In genomic region chr7:101668726-101669125, GRCh38 we compare ENCODE assay signal across 23 cellular contexts. TPM values are rescaled to one million over a fixed set of nuclear protein-coding genes. Genes with fewer than 3 reads are reported as not detected.
DNase-seq lines count a peak whose midpoint lies in the region; ATAC-seq and TF ChIP-seq lines count a peak whose summit lies in the region.
"Had no signal": no experiment of that assay in that cellular context is flagged by ENCODE, and none has a peak within 500 bp of the region (broad histone marks: within the 10 kb centered on the region; RNA-seq: fewer than 3 reads in every experiment).

No MANE protein-coding gene starts in this region.

- H3K9me3 ChIP-seq in HEK293 (ENCODE audit: control insufficient read depth, insufficient read depth, low read depth, low read length) (no peaks in the 10 kb centered on the region), neural progenitor cell (ENCODE audit: low read depth) (no peaks in the 10 kb centered on the region)
- H3K9me3 ChIP-seq: BE2C had no signal

- POLR2A ChIA-PET in HEK293 (lab: Yijun Ruan, JAX), result no interaction called here

- H3K27me3 ChIP-seq in neural progenitor cell, result no peaks in the 10 kb centered on the region
- H3K27me3 ChIP-seq: BE2C, BLaER1 had no signal

- no peaks in the 10 kb centered on the region for H4K20me1 ChIP-seq in neural progenitor cell (ENCODE audit: low read depth)
- H4K20me1 ChIP-seq: BLaER1 had no signal

- H3K4me1 ChIP-seq in HEK293 (ENCODE audit: control insufficient read depth, insufficient read depth, low read length) (no peaks in the 10 kb centered on the region), neural progenitor cell (peaks cover 8% of the 10 kb centered on the region)
- H3K4me1 ChIP-seq: BE2C had no signal

- H3K9ac ChIP-seq in neural progenitor cell, result no peak overlapping the region
- H3K9ac ChIP-seq: BLaER1 had no signal

- no peaks in the 10 kb centered on the region for H3K79me2 ChIP-seq in neural progenitor cell (ENCODE audit: low read depth)

- peaks cover 20% of the 10 kb centered on the region for H3K4me1 Mint-ChIP-seq in neural progenitor cell
- H3K4me1 Mint-ChIP-seq: CD4-positive, alpha-beta memory T cell; CD4-positive, CD25-positive, alpha-beta regulatory T cell; CD8-positive, alpha-beta memory T cell had no signal

- no peak for ATAC-seq in GM18519 (IDR thresholded peaks at IDR 0.05; ENCODE audit: low FRiP score, unreplicated experiment)
- ATAC-seq: GM12878 had no signal

- CTCF ChIA-PET in HEK293 (lab: Yijun Ruan, JAX), result interaction anchor here (0.7 to 0.8 kb wide), 3 partner anchors 10 to 565 kb away, joined by 3 to 5 read pairs (median 4); no protein-coding TSS in a partner anchor

- no peak overlapping the region for H3K4me3 ChIP-seq in HEK293 (ENCODE audit: low read depth, low read length)
- no peak overlapping the region for H3K4me3 ChIP-seq in neural progenitor cell
- H3K4me3 ChIP-seq: BLaER1, GM12878 had no signal

- H3K27me3 Mint-ChIP-seq in neural progenitor cell (ENCODE audit: insufficient read depth, low read depth), result peaks cover 9% of the 10 kb centered on the region
- H3K27me3 Mint-ChIP-seq: CD4-positive, CD25-positive, alpha-beta regulatory T cell had no signal

- H3K9me3 Mint-ChIP-seq in neural progenitor cell, result peaks cover 11% of the 10 kb centered on the region

- H3K36me3 ChIP-seq in HEK293 (ENCODE audit: control insufficient read depth in 2 of 2, insufficient read depth in 1 of 2, low read length in 2 of 2) (no peaks in the 10 kb centered on the region), neural progenitor cell (no peaks in the 10 kb centered on the region)
- H3K36me3 ChIP-seq: BE2C, BLaER1 had no signal

- no peak for DNase-seq in neural progenitor cell (ENCODE audit: low spot score)
- DNase-seq in SW480 (ENCODE audit: low spot score), result no peak
- DNase-seq in SIG-M5 (lab: John Stamatoyannopoulos, UW), result no peak
- DNase-seq: 8988T; ACHN; BE2C; C1 segment of cervical spinal cord; CD4-positive, alpha-beta memory T cell; CD8-positive, alpha-beta memory T cell; COR-L47; DMS 273 treated with DMSO at 0.1 percent for 48 hours; DMS153; DMS53; DMS79; EL; GDM1 had no signal

- no peaks in the 10 kb centered on the region for H3K36me3 Mint-ChIP-seq in neural progenitor cell
- H3K36me3 Mint-ChIP-seq: CD14-positive monocyte; CD4-positive, alpha-beta memory T cell; CD4-positive, CD25-positive, alpha-beta regulatory T cell; CD8-positive, alpha-beta memory T cell had no signal

- H2AFZ ChIP-seq in neural progenitor cell (replicated peaks), result no peak overlapping the region

- no peak overlapping the region for H3K4me3 Mint-ChIP-seq in neural progenitor cell
- H3K4me3 Mint-ChIP-seq: CD14-positive monocyte; CD4-positive, alpha-beta memory T cell; CD4-positive, CD25-positive, alpha-beta regulatory T cell; CD8-positive, alpha-beta memory T cell had no signal

- no peak for TF ChIP-seq CTCF in HEK293 (tag by site-specific recombination; IDR thresholded peaks at IDR 0.05)
- no peak for TF ChIP-seq CTCF in neural progenitor cell (IDR thresholded peaks at IDR 0.05)

- H3K27ac ChIP-seq in HEK293 (ENCODE audit: extremely low read depth, low read depth, low read length), result no peak overlapping the region
- no peak overlapping the region for H3K27ac ChIP-seq in neural progenitor cell
- H3K27ac ChIP-seq: BLaER1 had no signal

- peak overlapping the region; percentile 53 for H3K27ac Mint-ChIP-seq in neural progenitor cell
- H3K27ac Mint-ChIP-seq: CD4-positive, alpha-beta memory T cell; CD4-positive, CD25-positive, alpha-beta regulatory T cell; CD8-positive, alpha-beta memory T cell had no signal

- H3K4me2 ChIP-seq in neural progenitor cell, result no peak overlapping the region

- no peaks in the 10 kb centered on the region for H3F3A ChIP-seq in neural progenitor cell (ENCODE audit: low read depth)

TF ChIP-seq in HEK293, 187 proteins besides CTCF, POLR2A, EP300 and RAD21:
- TF ChIP-seq ZNF571 (tag by site-specific recombination; IDR thresholded peaks at IDR 0.05), result no peak
- 0 out of 2 replicates have a peak, but pooled peaks have one; percentile 20 for TF ChIP-seq TRIM28 (IDR thresholded peaks at IDR 0.05; ENCODE audit: borderline replicate concordance, low read length)
- TF ChIP-seq ZFP41 (tag by site-specific recombination; IDR thresholded peaks at IDR 0.05; ENCODE audit: borderline replicate concordance), result no peak
- no peak for TF ChIP-seq ZNF416 (tag by site-specific recombination; IDR thresholded peaks at IDR 0.05)
- no peak for TF ChIP-seq ZBTB1 (tag by site-specific recombination; IDR thresholded peaks at IDR 0.05)
- no peak for TF ChIP-seq ZBTB6 (tag by site-specific recombination; IDR thresholded peaks at IDR 0.05)
- TF ChIP-seq ZNF221 (tag by site-specific recombination; IDR thresholded peaks at IDR 0.05; ENCODE audit: borderline replicate concordance), result no peak
- TF ChIP-seq ZNF664 (tag by site-specific recombination; IDR thresholded peaks at IDR 0.05), result no peak
- no peak for TF ChIP-seq ZNF350 (tag by site-specific recombination; IDR thresholded peaks at IDR 0.05)
- TF ChIP-seq GLIS1 (tag by site-specific recombination; IDR thresholded peaks at IDR 0.05), result peak; percentile 10; the same call in 1 of the 2 replicates
- peak; percentile 99 for TF ChIP-seq ZNF184 (tag by site-specific recombination; IDR thresholded peaks at IDR 0.05)
- TF ChIP-seq ZNF624 (tag by site-specific recombination; IDR thresholded peaks at IDR 0.05), result no peak
- TF ChIP-seq ZNF514 (tag by site-specific recombination; IDR thresholded peaks at IDR 0.05), result no peak

RNA-seq across cellular contexts. Expression of gene MYL10, which starts 39.6 kb away (rescaled TPM):
- total RNA-seq in neural progenitor cell (ENCODE audit: low replicate concordance), result not detected in 2 replicates
- total RNA-seq: CD4-positive, alpha-beta memory T cell; CD4-positive, CD25-positive, alpha-beta regulatory T cell; CD8-positive, alpha-beta memory T cell; Daoy; GM12878 had no signal
